ENCODE assay signal across 25 cellular contexts in genomic region chr14:54425068-54425467, GRCh38.
"Had no signal": no experiment of that assay in that cellular context is flagged by ENCODE, and none has a peak within 500 bp of the region (broad histone marks: within the 10 kb centered on the region; RNA-seq: fewer than 3 reads in every experiment).

No MANE protein-coding gene starts in this region.

- H3K4me1 ChIP-seq: adrenal gland, breast epithelium had no signal

- H3K27me3 ChIP-seq: adrenal gland, breast epithelium had no signal

- H3K27ac ChIP-seq: adrenal gland, breast epithelium had no signal

- H3K9me3 ChIP-seq: adrenal gland, breast epithelium had no signal

- ATAC-seq: activated T-cell treated with anti-CD3 and anti-CD28 coated beads, Interleukin-2, amount 50 U/mL, for 4 hours; activated T-helper 17 cell treated with anti-CD3 and anti-CD28 coated beads, Interleukin-2, amount 50 U/mL, for 72 hours; T-cell had no signal

- FAIRE-seq: TTC549 had no signal

- H3K27me3 Mint-ChIP-seq: activated CD4-positive, alpha-beta memory T cell treated with anti-CD3 and anti-CD28 coated beads, Interleukin-2, amount 10 ng/mL, durations not matched to agents 7 days and 5 days; activated CD4-positive, alpha-beta T cell treated with anti-CD3 and anti-CD28 coated beads, Interleukin-2, amount 10 ng/mL, durations not matched to agents 7 days and 5 days; activated naive CD8-positive, alpha-beta T cell treated with anti-CD3 and anti-CD28 coated beads for 36 hours; activated T-helper 17 cell treated with anti-CD3 and anti-CD28 coated beads, Interleukin-2, amount 50 U/mL, for 72 hours; T-cell had no signal

- H3K4me1 Mint-ChIP-seq: activated CD4-positive, alpha-beta memory T cell treated with anti-CD3 and anti-CD28 coated beads, Interleukin-2, amount 10 ng/mL, durations not matched to agents 7 days and 5 days; activated CD4-positive, alpha-beta T cell treated with anti-CD3 and anti-CD28 coated beads, Interleukin-2, amount 10 ng/mL, durations not matched to agents 7 days and 5 days; activated T-helper 17 cell treated with anti-CD3 and anti-CD28 coated beads, Interleukin-2, amount 50 U/mL, for 72 hours; T-cell had no signal

- H3K9me3 Mint-ChIP-seq: activated CD4-positive, alpha-beta memory T cell treated with anti-CD3 and anti-CD28 coated beads, Interleukin-2, amount 10 ng/mL, durations not matched to agents 7 days and 5 days; activated CD4-positive, alpha-beta T cell treated with anti-CD3 and anti-CD28 coated beads, Interleukin-2, amount 10 ng/mL, durations not matched to agents 7 days and 5 days; activated naive CD4-positive, alpha-beta T cell treated with anti-CD3 and anti-CD28 coated beads for 36 hours; activated naive CD8-positive, alpha-beta T cell treated with anti-CD3 and anti-CD28 coated beads for 36 hours; activated T-cell treated with anti-CD3 and anti-CD28 coated beads, Interleukin-2, amount 50 U/mL, for 4 hours; activated T-helper 17 cell treated with anti-CD3 and anti-CD28 coated beads, Interleukin-2, amount 50 U/mL, for 72 hours; T-cell had no signal

- H3K27ac Mint-ChIP-seq: activated CD4-positive, alpha-beta memory T cell treated with anti-CD3 and anti-CD28 coated beads, Interleukin-2, amount 10 ng/mL, durations not matched to agents 7 days and 5 days; activated CD4-positive, alpha-beta T cell treated with anti-CD3 and anti-CD28 coated beads, Interleukin-2, amount 10 ng/mL, durations not matched to agents 7 days and 5 days; activated naive CD4-positive, alpha-beta T cell treated with anti-CD3 and anti-CD28 coated beads for 36 hours; activated T-helper 17 cell treated with anti-CD3 and anti-CD28 coated beads, Interleukin-2, amount 50 U/mL, for 72 hours; T-cell had no signal

- H3K4me3 Mint-ChIP-seq: activated CD4-positive, alpha-beta memory T cell treated with anti-CD3 and anti-CD28 coated beads, Interleukin-2, amount 10 ng/mL, durations not matched to agents 7 days and 5 days; activated CD4-positive, alpha-beta T cell treated with anti-CD3 and anti-CD28 coated beads, Interleukin-2, amount 10 ng/mL, durations not matched to agents 7 days and 5 days; activated naive CD4-positive, alpha-beta T cell treated with anti-CD3 and anti-CD28 coated beads for 36 hours; activated naive CD8-positive, alpha-beta T cell treated with anti-CD3 and anti-CD28 coated beads for 36 hours; activated T-cell treated with anti-CD3 and anti-CD28 coated beads, Interleukin-2, amount 50 U/mL, for 4 hours; activated T-helper 17 cell treated with anti-CD3 and anti-CD28 coated beads, Interleukin-2, amount 50 U/mL, for 72 hours; T-cell had no signal

- H3K4me3 ChIP-seq: adrenal gland, breast epithelium had no signal

- DNase-seq: activated CD4-positive, alpha-beta memory T cell treated with anti-CD3 and anti-CD28 coated beads, Interleukin-2, amount 10 ng/mL, durations not matched to agents 7 days and 5 days; activated CD4-positive, alpha-beta T cell treated with anti-CD3 and anti-CD28 coated beads, Interleukin-2, amount 10 ng/mL, durations not matched to agents 7 days and 5 days; activated CD4-positive, CD25-positive, alpha-beta regulatory T cell; activated gamma-delta T cell; activated naive CD4-positive, alpha-beta T cell treated with anti-CD3 and anti-CD28 coated beads for 36 hours; activated naive CD8-positive, alpha-beta T cell treated with anti-CD3 and anti-CD28 coated beads for 36 hours; activated T-cell treated with anti-CD3 and anti-CD28 coated beads, Interleukin-2, amount 50 U/mL, for 4 hours; adrenal gland; aorta; caudate nucleus; IMR-90; KG1; NCI-H1048; NCI-H1930; NCI-H2107; NCI-H510A; NCI-H526 treated with DMSO at 0.1 percent for 48 hours; NCI-H82; SIG-M5; T-cell; T-helper 2 cell; T1000 had no signal

- H3K36me3 ChIP-seq: breast epithelium had no signal
